13 cellular contexts compared by ENCODE assay signal in genomic region chr3:41190509-41191284, GRCh38.
A peak's percentile ranks its signal among the peaks of the same experiment; 100 is the strongest.
DNase-seq lines count a peak whose midpoint lies in the region; ATAC-seq and TF ChIP-seq lines count a peak whose summit lies in the region.
"Had no signal": no experiment of that assay in that cellular context is flagged by ENCODE, and none has a peak within 500 bp of the region (broad histone marks: within the 10 kb centered on the region; RNA-seq: fewer than 3 reads in every experiment).

No MANE protein-coding gene starts in this region.

- ATAC-seq in GM18868 (IDR thresholded peaks at IDR 0.05; ENCODE audit: unreplicated experiment) (peak; percentile 85), HG02642 (IDR thresholded peaks at IDR 0.05; ENCODE audit: poor library complexity, unreplicated experiment) (peak; percentile 45), GM19023 (IDR thresholded peaks at IDR 0.05; ENCODE audit: unreplicated experiment) (no peak), GM21786 (IDR thresholded peaks at IDR 0.05; ENCODE audit: unreplicated experiment) (no peak)
- ATAC-seq: activated CD8-positive, alpha-beta memory T cell treated with anti-CD3 and anti-CD28 coated beads, Interleukin-2, amount 10 ng/mL, durations not matched to agents 7 days and 5 days; GM23338 had no signal

- TF ChIP-seq CTCF in GM10266 (IDR thresholded peaks at IDR 0.05; ENCODE audit: control insufficient read depth, insufficient read depth, low read depth, missing control alignments): no peak

- DNase-seq in GM10266 (ENCODE audit: extremely low spot score) (peak; percentile 27), glomerular visceral epithelial cell (ENCODE audit: extremely low spot score) (peak; percentile 21), NCI-H774 (lab: John Stamatoyannopoulos, UW) (no peak), SHP77 treated with DMSO at 0.1 percent for 48 hours (lab: John Stamatoyannopoulos, UW) (no peak)
- DNase-seq: activated CD8-positive, alpha-beta memory T cell treated with anti-CD3 and anti-CD28 coated beads, Interleukin-2, amount 10 ng/mL, durations not matched to agents 7 days and 5 days; activated naive CD4-positive, alpha-beta T cell treated with Interleukin-2 at 50 U/mL for 16 hours; glutamatergic neuron; mesendoderm had no signal

Comparison
In these comparisons a context has a peak if more than half of its experiments do, and no peak if none do; other contexts are left out.
1. DNase-seq: peak in GM10266 (single experiment) and glomerular visceral epithelial cell (single experiment); none in NCI-H774 (single experiment) and SHP77 treated with DMSO at 0.1 percent for 48 hours (single experiment).
2. ATAC-seq: peak in GM18868 (single experiment) and HG02642 (single experiment); none in GM19023 (single experiment) and GM21786 (single experiment).